ENCODE assay signal across 2 cellular contexts in genomic region chr6:154840363-154840762, GRCh38.
TF ChIP-seq lines count a peak whose summit lies in the region.

No MANE protein-coding gene starts in this region.

TF ChIP-seq in GM23338, 12 proteins besides CTCF, POLR2A, EP300 and RAD21 (continued from another document):
- no peak for TF ChIP-seq ZNF462 (CRISPR knock-in tag; IDR thresholded peaks at IDR 0.05)
- no peak for TF ChIP-seq CREB1 (CRISPR knock-in tag; IDR thresholded peaks at IDR 0.05; ENCODE audit: low read depth)
- TF ChIP-seq ZNF331 (CRISPR knock-in tag; IDR thresholded peaks at IDR 0.05; ENCODE audit: low read depth): no peak
- TF ChIP-seq, protein P1, sequence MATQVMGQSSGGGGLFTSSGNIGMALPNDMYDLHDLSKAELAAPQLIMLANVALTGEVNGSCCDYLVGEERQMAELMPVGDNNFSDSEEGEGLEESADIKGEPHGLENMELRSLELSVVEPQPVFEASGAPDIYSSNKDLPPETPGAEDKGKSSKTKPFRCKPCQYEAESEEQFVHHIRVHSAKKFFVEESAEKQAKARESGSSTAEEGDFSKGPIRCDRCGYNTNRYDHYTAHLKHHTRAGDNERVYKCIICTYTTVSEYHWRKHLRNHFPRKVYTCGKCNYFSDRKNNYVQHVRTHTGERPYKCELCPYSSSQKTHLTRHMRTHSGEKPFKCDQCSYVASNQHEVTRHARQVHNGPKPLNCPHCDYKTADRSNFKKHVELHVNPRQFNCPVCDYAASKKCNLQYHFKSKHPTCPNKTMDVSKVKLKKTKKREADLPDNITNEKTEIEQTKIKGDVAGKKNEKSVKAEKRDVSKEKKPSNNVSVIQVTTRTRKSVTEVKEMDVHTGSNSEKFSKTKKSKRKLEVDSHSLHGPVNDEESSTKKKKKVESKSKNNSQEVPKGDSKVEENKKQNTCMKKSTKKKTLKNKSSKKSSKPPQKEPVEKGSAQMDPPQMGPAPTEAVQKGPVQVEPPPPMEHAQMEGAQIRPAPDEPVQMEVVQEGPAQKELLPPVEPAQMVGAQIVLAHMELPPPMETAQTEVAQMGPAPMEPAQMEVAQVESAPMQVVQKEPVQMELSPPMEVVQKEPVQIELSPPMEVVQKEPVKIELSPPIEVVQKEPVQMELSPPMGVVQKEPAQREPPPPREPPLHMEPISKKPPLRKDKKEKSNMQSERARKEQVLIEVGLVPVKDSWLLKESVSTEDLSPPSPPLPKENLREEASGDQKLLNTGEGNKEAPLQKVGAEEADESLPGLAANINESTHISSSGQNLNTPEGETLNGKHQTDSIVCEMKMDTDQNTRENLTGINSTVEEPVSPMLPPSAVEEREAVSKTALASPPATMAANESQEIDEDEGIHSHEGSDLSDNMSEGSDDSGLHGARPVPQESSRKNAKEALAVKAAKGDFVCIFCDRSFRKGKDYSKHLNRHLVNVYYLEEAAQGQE (IDR thresholded peaks at IDR 0.05; ENCODE audit: unreplicated experiment): no peak
- TF ChIP-seq EZH2 (IDR thresholded peaks at IDR 0.05; ENCODE audit: low read depth, unreplicated experiment): no peak
- no peak for TF ChIP-seq EZH2phosphoT487 (IDR thresholded peaks at IDR 0.05; ENCODE audit: unreplicated experiment)
- TF ChIP-seq ETS1 (IDR thresholded peaks at IDR 0.05): no peak
- TF ChIP-seq ZNF114 (CRISPR knock-in tag; IDR thresholded peaks at IDR 0.05): no peak
- no peak for TF ChIP-seq POLR2AphosphoS5 (IDR thresholded peaks at IDR 0.05; ENCODE audit: low read depth)

TF ChIP-seq in K562, 482 proteins besides CTCF, POLR2A, EP300 and RAD21 (continued from another document and continues in another):
- TF ChIP-seq, protein P2, sequence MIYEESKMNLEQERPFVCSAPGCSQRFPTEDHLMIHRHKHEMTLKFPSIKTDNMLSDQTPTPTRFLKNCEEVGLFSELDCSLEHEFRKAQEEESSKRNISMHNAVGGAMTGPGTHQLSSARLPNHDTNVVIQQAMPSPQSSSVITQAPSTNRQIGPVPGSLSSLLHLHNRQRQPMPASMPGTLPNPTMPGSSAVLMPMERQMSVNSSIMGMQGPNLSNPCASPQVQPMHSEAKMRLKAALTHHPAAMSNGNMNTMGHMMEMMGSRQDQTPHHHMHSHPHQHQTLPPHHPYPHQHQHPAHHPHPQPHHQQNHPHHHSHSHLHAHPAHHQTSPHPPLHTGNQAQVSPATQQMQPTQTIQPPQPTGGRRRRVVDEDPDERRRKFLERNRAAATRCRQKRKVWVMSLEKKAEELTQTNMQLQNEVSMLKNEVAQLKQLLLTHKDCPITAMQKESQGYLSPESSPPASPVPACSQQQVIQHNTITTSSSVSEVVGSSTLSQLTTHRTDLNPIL (CRISPR knock-in tag; IDR thresholded peaks at IDR 0.05): peak; percentile 88; the same call in 1 of the 2 replicates
- TF ChIP-seq, protein P3, sequence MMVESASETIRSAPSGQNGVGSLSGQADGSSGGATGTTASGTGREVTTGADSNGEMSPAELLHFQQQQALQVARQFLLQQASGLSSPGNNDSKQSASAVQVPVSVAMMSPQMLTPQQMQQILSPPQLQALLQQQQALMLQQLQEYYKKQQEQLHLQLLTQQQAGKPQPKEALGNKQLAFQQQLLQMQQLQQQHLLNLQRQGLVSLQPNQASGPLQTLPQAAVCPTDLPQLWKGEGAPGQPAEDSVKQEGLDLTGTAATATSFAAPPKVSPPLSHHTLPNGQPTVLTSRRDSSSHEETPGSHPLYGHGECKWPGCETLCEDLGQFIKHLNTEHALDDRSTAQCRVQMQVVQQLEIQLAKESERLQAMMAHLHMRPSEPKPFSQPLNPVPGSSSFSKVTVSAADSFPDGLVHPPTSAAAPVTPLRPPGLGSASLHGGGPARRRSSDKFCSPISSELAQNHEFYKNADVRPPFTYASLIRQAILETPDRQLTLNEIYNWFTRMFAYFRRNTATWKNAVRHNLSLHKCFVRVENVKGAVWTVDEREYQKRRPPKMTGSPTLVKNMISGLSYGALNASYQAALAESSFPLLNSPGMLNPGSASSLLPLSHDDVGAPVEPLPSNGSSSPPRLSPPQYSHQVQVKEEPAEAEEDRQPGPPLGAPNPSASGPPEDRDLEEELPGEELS (CRISPR knock-in tag; IDR thresholded peaks at IDR 0.05; ENCODE audit: borderline replicate concordance): no peak
- TF ChIP-seq ZNF699 (CRISPR knock-in tag; IDR thresholded peaks at IDR 0.05; ENCODE audit: insufficient replicate concordance) (peak; percentile 72), NR2F6 (CRISPR knock-in tag; IDR thresholded peaks at IDR 0.05) (peak; percentile 92; the same call in 1 of the 2 replicates), ZKSCAN3 (CRISPR knock-in tag; IDR thresholded peaks at IDR 0.05) (0 out of 2 replicates have a peak, but pooled peaks have one; percentile 39), ZZZ3 (IDR thresholded peaks at IDR 0.05) (no peak), ZBTB11 (CRISPR knock-in tag; IDR thresholded peaks at IDR 0.05) (peak in 1 of 3 experiments; percentile 79; a peak in 2 of 6 replicates), PTRF (tag; IDR thresholded peaks at IDR 0.05) (0 out of 2 replicates have a peak, but pooled peaks have one; percentile 52), NFXL1 (CRISPR knock-in tag; IDR thresholded peaks at IDR 0.05) (no peak), PPARD (CRISPR knock-in tag; IDR thresholded peaks at IDR 0.05) (peak; percentile 97), HIVEP1 (CRISPR knock-in tag; IDR thresholded peaks at IDR 0.05) (peak; percentile 70; the same call in 1 of the 2 replicates), ZNF766 (CRISPR knock-in tag; conservative IDR thresholded peaks at IDR 0.05) (no peak), BDP1 (IDR thresholded peaks at IDR 0.05; ENCODE audit: insufficient read depth, insufficient read length) (no peak), IRF1 (CRISPR knock-in tag; IDR thresholded peaks at IDR 0.05; ENCODE audit: borderline replicate concordance) (no peak), ZNF408 (CRISPR knock-in tag; IDR thresholded peaks at IDR 0.05; ENCODE audit: low read depth) (peak; percentile 96), ZNF436 (CRISPR knock-in tag; IDR thresholded peaks at IDR 0.05) (peak; percentile 77; the same call in 1 of the 2 replicates), ZNF253 (CRISPR knock-in tag; conservative IDR thresholded peaks at IDR 0.05) (peak; percentile 83), ZFP30 (CRISPR knock-in tag; IDR thresholded peaks at IDR 0.05; ENCODE audit: borderline replicate concordance) (peak; percentile 89), CCNT2 (IDR thresholded peaks at IDR 0.05; ENCODE audit: borderline replicate concordance, extremely low read depth, insufficient read length, low read depth, low read length) (no peak), JUNB (CRISPR knock-in tag; conservative IDR thresholded peaks at IDR 0.05) (peak; percentile 55), TRIM25 (IDR thresholded peaks at IDR 0.05; ENCODE audit: borderline replicate concordance) (no peak), ZNF785 (CRISPR knock-in tag; IDR thresholded peaks at IDR 0.05) (0 out of 2 replicates have a peak, but pooled peaks have one; percentile 40), ZNF140 (CRISPR knock-in tag; IDR thresholded peaks at IDR 0.05) (peak; percentile 97), PATZ1 (CRISPR knock-in tag; IDR thresholded peaks at IDR 0.05; ENCODE audit: borderline replicate concordance) (peak; percentile 72; the same call in 1 of the 2 replicates), HSF4 (CRISPR knock-in tag; IDR thresholded peaks at IDR 0.05; ENCODE audit: borderline replicate concordance) (no peak), ZNF174 (CRISPR knock-in tag; IDR thresholded peaks at IDR 0.05) (peak; percentile 77; the same call in 1 of the 2 replicates), SNAPC5 (CRISPR knock-in tag; IDR thresholded peaks at IDR 0.05) (peak; percentile 57; the same call in 1 of the 2 replicates), ZNF583 (CRISPR knock-in tag; IDR thresholded peaks at IDR 0.05) (no peak; the same call in 1 of the 2 replicates), MAFG (tag; conservative IDR thresholded peaks at IDR 0.05) (no peak), GATAD2A (IDR thresholded peaks at IDR 0.05) (no peak), BRD9 (IDR thresholded peaks at IDR 0.05; ENCODE audit: low read depth, partially characterized antibody) (no peak)
- TF ChIP-seq, protein P4, sequence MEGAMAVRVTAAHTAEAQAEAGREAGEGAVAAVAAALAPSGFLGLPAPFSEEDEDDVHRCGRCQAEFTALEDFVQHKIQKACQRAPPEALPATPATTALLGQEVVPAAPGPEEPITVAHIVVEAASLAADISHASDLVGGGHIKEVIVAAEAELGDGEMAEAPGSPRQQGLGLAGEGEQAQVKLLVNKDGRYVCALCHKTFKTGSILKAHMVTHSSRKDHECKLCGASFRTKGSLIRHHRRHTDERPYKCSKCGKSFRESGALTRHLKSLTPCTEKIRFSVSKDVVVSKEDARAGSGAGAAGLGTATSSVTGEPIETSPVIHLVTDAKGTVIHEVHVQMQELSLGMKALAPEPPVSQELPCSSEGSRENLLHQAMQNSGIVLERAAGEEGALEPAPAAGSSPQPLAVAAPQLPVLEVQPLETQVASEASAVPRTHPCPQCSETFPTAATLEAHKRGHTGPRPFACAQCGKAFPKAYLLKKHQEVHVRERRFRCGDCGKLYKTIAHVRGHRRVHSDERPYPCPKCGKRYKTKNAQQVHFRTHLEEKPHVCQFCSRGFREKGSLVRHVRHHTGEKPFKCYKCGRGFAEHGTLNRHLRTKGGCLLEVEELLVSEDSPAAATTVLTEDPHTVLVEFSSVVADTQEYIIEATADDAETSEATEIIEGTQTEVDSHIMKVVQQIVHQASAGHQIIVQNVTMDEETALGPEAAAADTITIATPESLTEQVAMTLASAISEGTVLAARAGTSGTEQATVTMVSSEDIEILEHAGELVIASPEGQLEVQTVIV (CRISPR knock-in tag; IDR thresholded peaks at IDR 0.05; ENCODE audit: borderline replicate concordance): peak; percentile 80; the same call in 1 of the 2 replicates
- TF ChIP-seq, protein P5, sequence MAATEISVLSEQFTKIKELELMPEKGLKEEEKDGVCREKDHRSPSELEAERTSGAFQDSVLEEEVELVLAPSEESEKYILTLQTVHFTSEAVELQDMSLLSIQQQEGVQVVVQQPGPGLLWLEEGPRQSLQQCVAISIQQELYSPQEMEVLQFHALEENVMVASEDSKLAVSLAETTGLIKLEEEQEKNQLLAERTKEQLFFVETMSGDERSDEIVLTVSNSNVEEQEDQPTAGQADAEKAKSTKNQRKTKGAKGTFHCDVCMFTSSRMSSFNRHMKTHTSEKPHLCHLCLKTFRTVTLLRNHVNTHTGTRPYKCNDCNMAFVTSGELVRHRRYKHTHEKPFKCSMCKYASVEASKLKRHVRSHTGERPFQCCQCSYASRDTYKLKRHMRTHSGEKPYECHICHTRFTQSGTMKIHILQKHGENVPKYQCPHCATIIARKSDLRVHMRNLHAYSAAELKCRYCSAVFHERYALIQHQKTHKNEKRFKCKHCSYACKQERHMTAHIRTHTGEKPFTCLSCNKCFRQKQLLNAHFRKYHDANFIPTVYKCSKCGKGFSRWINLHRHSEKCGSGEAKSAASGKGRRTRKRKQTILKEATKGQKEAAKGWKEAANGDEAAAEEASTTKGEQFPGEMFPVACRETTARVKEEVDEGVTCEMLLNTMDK (IDR thresholded peaks at IDR 0.05; ENCODE audit: borderline replicate concordance, insufficient read depth, low read depth, low read length, poor library complexity, severe bottlenecking): no peak
